32 cellular contexts compared by ENCODE assay signal in genomic region chr2:224073676-224074075, GRCh38.
"Had no signal": no experiment of that assay in that cellular context is flagged by ENCODE, and none has a peak within 500 bp of the region (broad histone marks: within the 10 kb centered on the region; RNA-seq: fewer than 3 reads in every experiment).

No MANE protein-coding gene starts in this region.

- ATAC-seq: activated CD8-positive, alpha-beta T cell treated with anti-CD3 and anti-CD28 coated beads for 36 hours; activated naive CD4-positive, alpha-beta T cell treated with anti-CD3 and anti-CD28 coated beads, Interleukin-2, amount 50 U/mL, for 72 hours; activated T-cell treated with anti-CD3 and anti-CD28 coated beads, Interleukin-2, amount 50 U/mL, for 4 hours; activated T-cell treated with anti-CD3 and anti-CD28 coated beads, Interleukin-2, amount 50 U/mL, for 72 hours; activated T-helper 17 cell treated with anti-CD3 and anti-CD28 coated beads, Interleukin-2, amount 50 U/mL, for 72 hours; body of pancreas had no signal

- H3K4me1 ChIP-seq: adrenal gland, body of pancreas, breast epithelium had no signal

- H3K9me3 ChIP-seq: adrenal gland, body of pancreas, breast epithelium had no signal

- DNase-seq: activated B cell treated with CpG ODN at 0.5 μM for 24 hours; activated CD4-positive, alpha-beta memory T cell treated with anti-CD3 and anti-CD28 coated beads for 36 hours; activated CD4-positive, alpha-beta T cell treated with anti-CD3 and anti-CD28 coated beads for 4 hours; activated CD4-positive, alpha-beta T cell treated with anti-CD3 and anti-CD28 coated beads, Interleukin-2, amount 10 ng/mL, durations not matched to agents 24 days and 14 days; activated CD4-positive, alpha-beta T cell treated with anti-CD3 and anti-CD28 coated beads, Interleukin-2, amount 50 U/mL, for 1 hour; activated CD4-positive, alpha-beta T cell treated with anti-CD3 and anti-CD28 coated beads, Interleukin-2, amount 50 U/mL, for 4 hours; activated CD4-positive, CD25-positive, alpha-beta regulatory T cell treated with anti-CD3 and anti-CD28 coated beads, Interleukin-2, amount 50 U/mL, for 72 hours; activated CD8-positive, alpha-beta memory T cell treated with anti-CD3 and anti-CD28 coated beads, Interleukin-2, amount 50 U/mL, for 4 hours; activated CD8-positive, alpha-beta T cell treated with anti-CD3 and anti-CD28 coated beads for 36 hours; activated effector memory CD4-positive, alpha-beta T cell treated with anti-CD3 and anti-CD28 coated beads, Interleukin-2, amount 50 U/mL, for 16 hours; activated gamma-delta T cell treated with Interleukin-2 at 50 U/mL for 16 hours; activated naive CD4-positive, alpha-beta T cell; activated naive CD4-positive, alpha-beta T cell treated with anti-CD3 and anti-CD28 coated beads for 36 hours; activated naive CD4-positive, alpha-beta T cell treated with anti-CD3 and anti-CD28 coated beads, Interleukin-2, amount 50 U/mL, for 16 hours; activated naive CD8-positive, alpha-beta T cell treated with anti-CD3 and anti-CD28 coated beads for 36 hours; activated T-cell treated with anti-CD3 and anti-CD28 coated beads for 4 hours; activated T-cell treated with anti-CD3 and anti-CD28 coated beads, Interleukin-2, amount 50 U/mL, for 1 hour; activated T-cell treated with anti-CD3 and anti-CD28 coated beads, Interleukin-2, amount 50 U/mL, for 4 hours; activated T-cell treated with anti-CD3 and anti-CD28 coated beads, Interleukin-2, amount 50 U/mL, for 72 hours; amniotic stem cell; aorta; body of pancreas; brain microvascular endothelial cell; central memory CD4-positive, alpha-beta T cell; T-helper 1 cell; T-helper 2 cell; T-helper 9 cell had no signal

- H3K27ac ChIP-seq: body of pancreas, brain microvascular endothelial cell, VCaP had no signal

- H3K4me3 ChIP-seq: adrenal gland, body of pancreas, breast epithelium had no signal

- H3K27me3 ChIP-seq: adrenal gland, body of pancreas, brain microvascular endothelial cell, breast epithelium had no signal

- H3K36me3 ChIP-seq: adrenal gland, brain microvascular endothelial cell, breast epithelium had no signal
